In the genomic region with DNA sequence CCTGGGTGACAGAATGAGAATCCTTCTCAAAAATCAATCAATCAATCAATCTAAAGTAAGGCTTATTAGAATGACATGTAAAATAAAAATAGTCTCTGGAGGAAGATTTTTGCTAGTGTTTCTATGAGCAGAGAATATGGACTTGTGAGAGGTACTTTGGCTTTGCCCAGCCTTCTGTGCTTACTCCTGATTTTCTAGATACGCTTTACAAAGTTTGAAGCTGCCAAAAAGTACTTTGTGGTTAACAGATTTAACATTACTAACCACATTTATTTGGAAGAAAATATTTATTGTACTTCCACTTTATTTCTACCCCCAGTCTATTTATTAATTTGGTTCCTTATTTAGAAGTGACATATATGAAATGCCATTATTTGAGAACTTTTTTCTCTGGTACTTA, we compare ENCODE assay signal across 24 cellular contexts.
DNase-seq lines count a peak whose midpoint lies in the region; ATAC-seq and TF ChIP-seq lines count a peak whose summit lies in the region.
"Had no signal": no experiment of that assay in that cellular context is flagged by ENCODE, and none has a peak within 500 bp of the region (broad histone marks: within the 10 kb centered on the region; RNA-seq: fewer than 3 reads in every experiment).

No MANE protein-coding gene starts in this region.

- no peak overlapping the region for H3K4me3 Mint-ChIP-seq in activated naive CD4-positive, alpha-beta T cell treated with anti-CD3 and anti-CD28 coated beads, Interleukin-2, amount 50 U/mL, for 24 hours
- H3K4me3 Mint-ChIP-seq in activated naive CD4-positive, alpha-beta T cell treated with anti-CD3 and anti-CD28 coated beads, Interleukin-2, amount 10 ng/mL, durations not matched to agents 7 days and 5 days = no peak overlapping the region
- no peak overlapping the region for H3K4me3 Mint-ChIP-seq in stimulated activated effector memory CD8-positive, alpha-beta T cell treated with anti-CD3 and anti-CD28 coated beads, Interleukin-12 subunit alpha, Interleukin-12 subunit beta, amount 100 ng/mL, for 72 hours
- H3K4me3 Mint-ChIP-seq: CD4-positive, alpha-beta memory T cell; H9 had no signal

- no peak for DNase-seq in activated naive CD4-positive, alpha-beta T cell treated with anti-CD3 and anti-CD28 coated beads, Interleukin-2, amount 10 ng/mL, durations not matched to agents 7 days and 5 days
- DNase-seq in astrocyte of the cerebellum (ENCODE audit: low read depth) (peak; percentile 13), fibroblast of mammary gland (ENCODE audit: low read depth) (peak; percentile 14), middle frontal gyrus (ENCODE audit: extremely low spot score, low spot score) (no peak)
- DNase-seq in stimulated activated effector memory CD8-positive, alpha-beta T cell treated with anti-CD3 and anti-CD28 coated beads, Interleukin-12 subunit alpha, Interleukin-12 subunit beta, amount 100 ng/mL, for 72 hours (ENCODE audit: low spot score in 2 of 2) = no peak
- DNase-seq: ACHN; Caco-2; CD4-positive, alpha-beta memory T cell; DMS 273 treated with DMSO at 0.1 percent for 48 hours; GM23248; H9; KG1; MV-4-11; NCI-H1694; NCI-H2081; NCI-H2171; NCI-H345; NCI-H524; NCI-H774 had no signal

- H3K4me1 Mint-ChIP-seq in activated naive CD4-positive, alpha-beta T cell treated with anti-CD3 and anti-CD28 coated beads, Interleukin-2, amount 50 U/mL, for 24 hours = peaks cover 4% of the 10 kb centered on the region
- no peaks in the 10 kb centered on the region for H3K4me1 Mint-ChIP-seq in activated naive CD4-positive, alpha-beta T cell treated with anti-CD3 and anti-CD28 coated beads, Interleukin-2, amount 10 ng/mL, durations not matched to agents 7 days and 5 days
- H3K4me1 Mint-ChIP-seq in stimulated activated effector memory CD8-positive, alpha-beta T cell treated with anti-CD3 and anti-CD28 coated beads, Interleukin-12 subunit alpha, Interleukin-12 subunit beta, amount 100 ng/mL, for 72 hours = no peaks in the 10 kb centered on the region
- H3K4me1 Mint-ChIP-seq: H9 had no signal

- CTCF ChIA-PET in activated naive CD4-positive, alpha-beta T cell treated with anti-CD3 and anti-CD28 coated beads, Interleukin-2, amount 10 ng/mL, durations not matched to agents 7 days and 5 days (lab: Charles Lee) = interaction anchor here (1.0 kb wide), 1 partner anchor 185 kb away, joined by 3 read pairs; no protein-coding TSS in a partner anchor

- H3K36me3 Mint-ChIP-seq in activated naive CD4-positive, alpha-beta T cell treated with anti-CD3 and anti-CD28 coated beads, Interleukin-2, amount 50 U/mL, for 24 hours = peaks cover 10% of the 10 kb centered on the region
- H3K36me3 Mint-ChIP-seq in activated naive CD4-positive, alpha-beta T cell treated with anti-CD3 and anti-CD28 coated beads, Interleukin-2, amount 10 ng/mL, durations not matched to agents 7 days and 5 days = peaks cover 36% of the 10 kb centered on the region
- peaks cover 82% of the 10 kb centered on the region for H3K36me3 Mint-ChIP-seq in stimulated activated effector memory CD8-positive, alpha-beta T cell treated with anti-CD3 and anti-CD28 coated beads, Interleukin-12 subunit alpha, Interleukin-12 subunit beta, amount 100 ng/mL, for 72 hours

- H3K27ac Mint-ChIP-seq in activated naive CD4-positive, alpha-beta T cell treated with anti-CD3 and anti-CD28 coated beads, Interleukin-2, amount 50 U/mL, for 24 hours = peak overlapping the region; percentile 8
- no peak overlapping the region for H3K27ac Mint-ChIP-seq in activated naive CD4-positive, alpha-beta T cell treated with anti-CD3 and anti-CD28 coated beads, Interleukin-2, amount 10 ng/mL, durations not matched to agents 7 days and 5 days
- H3K27ac Mint-ChIP-seq in stimulated activated effector memory CD8-positive, alpha-beta T cell treated with anti-CD3 and anti-CD28 coated beads, Interleukin-12 subunit alpha, Interleukin-12 subunit beta, amount 100 ng/mL, for 72 hours = no peak overlapping the region

- TF ChIP-seq CTCF in astrocyte of the cerebellum (IDR thresholded peaks at IDR 0.05; ENCODE audit: low read depth, low read length, missing control alignments) = no peak
- no peak for TF ChIP-seq CTCF in fibroblast of mammary gland (conservative IDR thresholded peaks at IDR 0.05; ENCODE audit: control insufficient read depth, insufficient read depth, low read depth, low read length)

- H3K4me3 ChIP-seq in astrocyte of the cerebellum (ENCODE audit: low read depth, low read length) (no peak overlapping the region), fibroblast of mammary gland (ENCODE audit: control insufficient read depth, low read depth, low read length) (no peak overlapping the region)
- H3K4me3 ChIP-seq: BLaER1 treated with 17β-estradiol and CSF1 and Interleukin-3, amounts not matched to agents 10 nM and 100 nM; GM23248 had no signal

- in situ Hi-C loops in astrocyte of the cerebellum (cut with HindIII; ENCODE audit: low sequenced_read_pairs) = no loop called here

- ATAC-seq in stimulated activated effector memory CD8-positive, alpha-beta T cell treated with anti-CD3 and anti-CD28 coated beads, Interleukin-12 subunit alpha, Interleukin-12 subunit beta, amount 100 ng/mL, for 72 hours = no peak
- ATAC-seq in HG02610 (IDR thresholded peaks at IDR 0.05; ENCODE audit: unreplicated experiment) (no peak), HG02763 (IDR thresholded peaks at IDR 0.05; ENCODE audit: unreplicated experiment) (no peak)
- ATAC-seq: Right ventricle myocardium inferior had no signal

- no peaks in the 10 kb centered on the region for H3K27me3 Mint-ChIP-seq in activated naive CD4-positive, alpha-beta T cell treated with anti-CD3 and anti-CD28 coated beads, Interleukin-2, amount 50 U/mL, for 24 hours
- H3K27me3 Mint-ChIP-seq in activated naive CD4-positive, alpha-beta T cell treated with anti-CD3 and anti-CD28 coated beads, Interleukin-2, amount 10 ng/mL, durations not matched to agents 7 days and 5 days = no peaks in the 10 kb centered on the region
- H3K27me3 Mint-ChIP-seq: CD4-positive, alpha-beta memory T cell had no signal

- H3K9me3 Mint-ChIP-seq in activated naive CD4-positive, alpha-beta T cell treated with anti-CD3 and anti-CD28 coated beads, Interleukin-2, amount 50 U/mL, for 24 hours = no peaks in the 10 kb centered on the region
- no peaks in the 10 kb centered on the region for H3K9me3 Mint-ChIP-seq in activated naive CD4-positive, alpha-beta T cell treated with anti-CD3 and anti-CD28 coated beads, Interleukin-2, amount 10 ng/mL, durations not matched to agents 7 days and 5 days
- H3K9me3 Mint-ChIP-seq in stimulated activated effector memory CD8-positive, alpha-beta T cell treated with anti-CD3 and anti-CD28 coated beads, Interleukin-12 subunit alpha, Interleukin-12 subunit beta, amount 100 ng/mL, for 72 hours = no peaks in the 10 kb centered on the region
- H3K9me3 Mint-ChIP-seq: CD4-positive, alpha-beta memory T cell; H9 had no signal

Comparison
In these comparisons a context has a peak if more than half of its experiments do, and no peak if none do; other contexts are left out.
1. DNase-seq: peak in astrocyte of the cerebellum (single experiment) and fibroblast of mammary gland (single experiment); none in activated naive CD4-positive, alpha-beta T cell treated with anti-CD3 and anti-CD28 coated beads, Interleukin-2, amount 10 ng/mL, durations not matched to agents 7 days and 5 days (single experiment), stimulated activated effector memory CD8-positive, alpha-beta T cell treated with anti-CD3 and anti-CD28 coated beads, Interleukin-12 subunit alpha, Interleukin-12 subunit beta, amount 100 ng/mL, for 72 hours (0 of 2) and middle frontal gyrus (single experiment).